ENCODE assay signal across 5 cellular contexts in the genomic region with DNA sequence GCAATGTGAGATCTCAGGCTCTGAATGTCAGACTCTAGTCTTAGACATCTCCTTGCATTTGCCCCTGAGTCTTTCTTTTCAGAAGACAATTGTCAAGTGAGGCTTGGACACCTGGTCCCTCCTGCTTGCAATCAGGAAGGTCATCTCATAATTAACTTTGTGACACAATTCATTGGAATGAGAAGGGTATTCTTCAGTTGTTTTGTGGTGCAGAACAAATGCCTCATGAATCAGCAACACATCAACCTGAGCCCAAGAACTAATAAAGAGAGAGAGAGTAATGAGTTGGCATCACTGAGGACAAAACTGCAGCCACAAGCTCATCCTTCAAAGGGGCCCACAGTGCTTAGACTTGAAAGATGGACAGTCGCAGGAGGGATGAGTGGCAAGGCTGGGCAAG.
"Had no signal": no experiment of that assay in that cellular context is flagged by ENCODE, and none has a peak within 500 bp of the region (broad histone marks: within the 10 kb centered on the region; RNA-seq: fewer than 3 reads in every experiment).

No MANE protein-coding gene starts in this region.

- H3K4me3 ChIP-seq: GM23248, HAP-1 had no signal

- H3K36me3 ChIP-seq: HAP-1 had no signal

- DNase-seq: GM23248, GOT3, H7, HFFc6 had no signal
